In the genomic region with DNA sequence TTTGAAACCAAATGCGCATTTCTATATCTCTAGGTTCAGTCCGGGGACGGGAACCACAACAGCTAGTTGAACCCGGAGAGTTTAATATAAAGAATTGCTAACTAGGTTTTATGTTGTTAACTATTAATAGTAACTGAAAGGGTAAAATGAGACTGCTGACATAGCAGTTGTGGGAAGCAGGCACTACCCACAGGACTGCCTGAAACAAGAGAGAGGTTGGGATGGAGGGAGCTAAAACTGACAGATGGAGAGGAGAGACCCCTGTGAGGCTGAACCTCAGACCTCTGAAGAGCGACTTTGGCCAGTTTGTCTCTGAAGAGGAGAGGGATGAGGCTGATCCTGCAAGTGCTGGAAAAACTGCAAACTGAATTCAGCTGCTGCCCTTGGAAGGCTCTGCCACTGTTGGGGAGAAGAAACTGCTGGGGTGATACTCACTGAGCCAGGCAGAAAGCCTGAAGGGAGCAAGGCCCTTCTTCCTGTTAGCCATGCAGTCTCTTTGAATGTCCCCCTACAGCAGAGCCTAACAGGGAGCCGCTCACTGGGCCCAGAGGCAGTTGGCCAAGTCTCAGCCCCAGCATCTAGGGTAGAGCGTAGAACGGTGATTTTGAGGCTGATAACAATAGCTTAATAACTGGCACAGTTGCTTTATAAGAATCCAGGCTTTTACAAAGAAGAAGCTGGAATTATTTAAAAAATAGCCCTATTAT, we compare ENCODE assay signal across 21 cellular contexts.
DNase-seq lines count a peak whose midpoint lies in the region; ATAC-seq and TF ChIP-seq lines count a peak whose summit lies in the region.
"Had no signal": no experiment of that assay in that cellular context is flagged by ENCODE, and none has a peak within 500 bp of the region (broad histone marks: within the 10 kb centered on the region; RNA-seq: fewer than 3 reads in every experiment).

No MANE protein-coding gene starts in this region.

- H2BK120ac ChIP-seq in mesendoderm (ENCODE audit: low read depth, low read length) = no peak overlapping the region

- H2AFZ ChIP-seq in GM23338 (peak overlapping the region; percentile 81; the same call in 1 of the 2 replicates), MM.1S (ENCODE audit: low read length) (no peak overlapping the region)

- no peaks in the 10 kb centered on the region for H3K27me3 Mint-ChIP-seq in GM23338 (ENCODE audit: insufficient read depth, low read depth, poor library complexity)
- no peaks in the 10 kb centered on the region for H3K27me3 Mint-ChIP-seq in endodermal cell (ENCODE audit: insufficient read depth)

- no peak overlapping the region for H3K4ac ChIP-seq in mesendoderm (ENCODE audit: low read depth, low read length)

- H3K27ac ChIP-seq in GM23338 (ENCODE audit: low read depth) = no peak overlapping the region
- H3K27ac ChIP-seq in MM.1S (ENCODE audit: low read length) = peak overlapping the region; percentile 10; the same call in 1 of the 2 replicates
- H3K27ac ChIP-seq in endodermal cell (ENCODE audit: low read depth, low read length) = no peak overlapping the region
- H3K27ac ChIP-seq in mesendoderm (ENCODE audit: low read depth, low read length) = no peak overlapping the region
- H3K27ac ChIP-seq: Peyer's patch, SJCRH30 had no signal

- no peaks in the 10 kb centered on the region for H3K79me1 ChIP-seq in mesendoderm (ENCODE audit: low read length)

- H2BK15ac ChIP-seq in mesendoderm (replicated peaks; ENCODE audit: low read depth) = no peak overlapping the region

- H3K4me2 ChIP-seq in GM23338 = peak overlapping the region; percentile 27
- no peak overlapping the region for H3K4me2 ChIP-seq in MM.1S (ENCODE audit: low read depth, low read length)
- H3K4me2 ChIP-seq in mesendoderm (ENCODE audit: low read length) = no peak overlapping the region

- peaks cover 12% of the 10 kb centered on the region for H3K4me1 Mint-ChIP-seq in GM23338
- H3K4me1 Mint-ChIP-seq in endodermal cell = no peaks in the 10 kb centered on the region

- H3K9me3 Mint-ChIP-seq in GM23338 (peaks cover 4% of the 10 kb centered on the region; the same call in 1 of the 3 replicates), endodermal cell (no peaks in the 10 kb centered on the region)
- peaks cover 3 to 10% of the 10 kb centered on the region in 2 donors for H3K9me3 Mint-ChIP-seq in activated naive CD4-positive, alpha-beta T cell treated with anti-CD3 and anti-CD28 coated beads, Interleukin-2, amount 50 U/mL, for 72 hours

- TF ChIP-seq CTCF in GM23338 (conservative IDR thresholded peaks at IDR 0.05; ENCODE audit: low read depth in 2 of 2) = no peak
- TF ChIP-seq CTCF in MM.1S (IDR thresholded peaks at IDR 0.05; ENCODE audit: low read length) = no peak
- TF ChIP-seq CTCF in endodermal cell (conservative IDR thresholded peaks at IDR 0.05) = no peak

- H4K20me1 ChIP-seq in GM23338 (replicated peaks; ENCODE audit: insufficient read depth) = no peaks in the 10 kb centered on the region
- no peaks in the 10 kb centered on the region for H4K20me1 ChIP-seq in MM.1S (ENCODE audit: insufficient read depth, low read length)

- peak overlapping the region; percentile 36 for H3K27ac Mint-ChIP-seq in GM23338
- H3K27ac Mint-ChIP-seq in endodermal cell = no peak overlapping the region
- no peak overlapping the region for H3K27ac Mint-ChIP-seq in activated naive CD4-positive, alpha-beta T cell treated with anti-CD3 and anti-CD28 coated beads, Interleukin-2, amount 50 U/mL, for 72 hours
- H3K27ac Mint-ChIP-seq: HFFc6 had no signal

- WGBS in endodermal cell (ENCODE audit: insufficient coverage in 1 of 2, insufficient read length in 1 of 2), 2 experiments = 65 to 78% methylated on average over 5 to 7 of the region's 8 CpGs
- no CpG with 5 or more reads among the region's 8 CpGs for WGBS in mesendoderm (ENCODE audit: extremely low coverage, insufficient coverage, low lambda C conversion rate)

- H3K18ac ChIP-seq in mesendoderm (ENCODE audit: low read length) = no peak overlapping the region

- H3K9ac ChIP-seq in MM.1S (ENCODE audit: low read length) (no peak overlapping the region), endodermal cell (ENCODE audit: extremely low read depth, low read length, poor library complexity, severe bottlenecking) (peak overlapping the region; percentile 34), mesendoderm (ENCODE audit: low read length) (no peak overlapping the region)

- H3K4me3 Mint-ChIP-seq in GM23338 = no peak overlapping the region
- H3K4me3 Mint-ChIP-seq in endodermal cell = no peak overlapping the region
- H3K4me3 Mint-ChIP-seq: HFFc6 had no signal

- H3K36me3 ChIP-seq in GM23338 (ENCODE audit: insufficient read depth) (no peaks in the 10 kb centered on the region), MM.1S (replicated peaks; ENCODE audit: insufficient read depth, low read length) (no peaks in the 10 kb centered on the region), endodermal cell (ENCODE audit: control insufficient read depth, insufficient read depth, low read length) (no peaks in the 10 kb centered on the region), mesendoderm (ENCODE audit: control insufficient read depth, insufficient read depth, low read length) (no peaks in the 10 kb centered on the region)
- H3K36me3 ChIP-seq: BE2C, Peyer's patch, SJCRH30 had no signal

- no peaks in the 10 kb centered on the region for H3K36me3 Mint-ChIP-seq in GM23338 (ENCODE audit: low read depth)
- H3K36me3 Mint-ChIP-seq in endodermal cell (ENCODE audit: low read depth) = no peaks in the 10 kb centered on the region
- H3K36me3 Mint-ChIP-seq in activated naive CD4-positive, alpha-beta T cell treated with anti-CD3 and anti-CD28 coated beads, Interleukin-2, amount 50 U/mL, for 72 hours = peaks cover 0 to 6% of the 10 kb centered on the region in 2 donors

- peaks cover 14% of the 10 kb centered on the region for H3K4me1 ChIP-seq in GM23338 (ENCODE audit: insufficient read depth)
- H3K4me1 ChIP-seq in MM.1S (ENCODE audit: low read length) = 0 out of 2 replicates have a peak, but pooled peaks cover 5% of the 10 kb centered on the region
- H3K4me1 ChIP-seq in endodermal cell (ENCODE audit: control insufficient read depth, insufficient read depth, low read length) = no peaks in the 10 kb centered on the region
- H3K4me1 ChIP-seq in mesendoderm (ENCODE audit: control insufficient read depth, low read depth, low read length) = no peaks in the 10 kb centered on the region
- H3K4me1 ChIP-seq: BE2C, Peyer's patch, SJCRH30 had no signal

- no peak overlapping the region for H2AK5ac ChIP-seq in mesendoderm (ENCODE audit: low read length)

- no peaks in the 10 kb centered on the region for H3K9me3 ChIP-seq in MM.1S (replicated peaks; ENCODE audit: insufficient read depth, low read length)
- H3K9me3 ChIP-seq in endodermal cell (ENCODE audit: control insufficient read depth, low read length) = no peaks in the 10 kb centered on the region
- H3K9me3 ChIP-seq: BE2C, Peyer's patch, SJCRH30 had no signal

- H3K23ac ChIP-seq in mesendoderm (ENCODE audit: low read length) = no peak overlapping the region

- no peak overlapping the region for H4K8ac ChIP-seq in mesendoderm (ENCODE audit: low read depth, low read length)

- H3K79me2 ChIP-seq in GM23338 (replicated peaks; ENCODE audit: insufficient read depth) = no peaks in the 10 kb centered on the region
- no peaks in the 10 kb centered on the region for H3K79me2 ChIP-seq in MM.1S (ENCODE audit: low read length)
- no peaks in the 10 kb centered on the region for H3K79me2 ChIP-seq in mesendoderm (ENCODE audit: control insufficient read depth, insufficient read depth, low read length)

- H3K4me3 ChIP-seq in GM23338 = peak overlapping the region; percentile 26; the same call in 1 of the 2 replicates
- H3K4me3 ChIP-seq in MM.1S (ENCODE audit: low read length) = no peak overlapping the region
- no peak overlapping the region for H3K4me3 ChIP-seq in endodermal cell (ENCODE audit: low read length)
- no peak overlapping the region for H3K4me3 ChIP-seq in mesendoderm (ENCODE audit: low read length)
- H3K4me3 ChIP-seq: Peyer's patch, SJCRH30 had no signal

- H3K56ac ChIP-seq in mesendoderm (ENCODE audit: low read length) = no peak overlapping the region

- no peak overlapping the region for H4K5ac ChIP-seq in mesendoderm (ENCODE audit: low read length)

- no peak overlapping the region for H2BK5ac ChIP-seq in mesendoderm (ENCODE audit: low read length)

- H3K27me3 ChIP-seq in GM23338 (ENCODE audit: insufficient read depth) = no peaks in the 10 kb centered on the region
- no peaks in the 10 kb centered on the region for H3K27me3 ChIP-seq in MM.1S (replicated peaks; ENCODE audit: insufficient read depth, low read length)
- H3K27me3 ChIP-seq in endodermal cell (ENCODE audit: control insufficient read depth, insufficient read depth, low read length, poor library complexity, severe bottlenecking) = no peaks in the 10 kb centered on the region
- H3K27me3 ChIP-seq in mesendoderm (ENCODE audit: insufficient read depth, low read length, poor library complexity) = no peaks in the 10 kb centered on the region
- H3K27me3 ChIP-seq: Peyer's patch, SJCRH30 had no signal

- DNase-seq in GM23338 (ENCODE audit: low spot score) (peak; percentile 10), MM.1S (peak; percentile 6), endodermal cell (peak; percentile 46), mesendoderm (peak; percentile 2), HUDEP-2 (lab: John Stamatoyannopoulos, UW; ENCODE audit: unreplicated experiment in 76 of 76) (no peak), DMS53 treated with DMSO at 0.1 percent for 48 hours (lab: John Stamatoyannopoulos, UW; ENCODE audit: unreplicated experiment) (no peak)
- DNase-seq in activated naive CD4-positive, alpha-beta T cell treated with anti-CD3 and anti-CD28 coated beads, Interleukin-2, amount 50 U/mL, for 72 hours (ENCODE audit: low spot score in 2 of 2) = no peak
- DNase-seq in central memory CD4-positive, alpha-beta T cell = no peak
- DNase-seq: BE2C, DMS53, H7, HFFc6, NCI-H1092 treated with DMSO at 0.1 percent for 48 hours, NCI-H146, NCI-H2029, NCI-H2171, NCI-H345, NCI-H524, NCI-H82, Peyer's patch, SJCRH30 had no signal

- ATAC-seq in GM23338 = peak; percentile 83
- ATAC-seq in activated naive CD4-positive, alpha-beta T cell treated with anti-CD3 and anti-CD28 coated beads, Interleukin-2, amount 50 U/mL, for 72 hours = no peak

- no peaks in the 10 kb centered on the region; the same call in 1 of the 2 replicates for H3K9me2 ChIP-seq in GM23338 (ENCODE audit: insufficient read depth)
- H3K9me2 ChIP-seq in MM.1S (replicated peaks; ENCODE audit: insufficient read depth, low read length) = no peaks in the 10 kb centered on the region

- H3F3A ChIP-seq in GM23338 (replicated peaks; ENCODE audit: low read depth) (no peaks in the 10 kb centered on the region), MM.1S (ENCODE audit: insufficient read depth, low read length) (no peaks in the 10 kb centered on the region)

TF ChIP-seq in GM23338, 12 proteins besides CTCF, POLR2A, EP300 and RAD21 (continues in another document):
- no peak for TF ChIP-seq NANOG (IDR thresholded peaks at IDR 0.05; ENCODE audit: borderline replicate concordance)

Comparison
In these comparisons a context has a peak if more than half of its experiments do, and no peak if none do; other contexts are left out.
1. DNase-seq: peak in GM23338 (single experiment), MM.1S (single experiment), endodermal cell (single experiment) and mesendoderm (single experiment); none in activated naive CD4-positive, alpha-beta T cell treated with anti-CD3 and anti-CD28 coated beads, Interleukin-2, amount 50 U/mL, for 72 hours (0 of 2), HUDEP-2 (0 of 76), DMS53 treated with DMSO at 0.1 percent for 48 hours (single experiment) and central memory CD4-positive, alpha-beta T cell (single experiment).